ENCODE assay signal across 8 cellular contexts in genomic region chr1:16167331-16168143, GRCh38. TPM values are rescaled to one million over a fixed set of nuclear protein-coding genes. Genes with fewer than 3 reads are reported as not detected.
A peak's percentile ranks its signal among the peaks of the same experiment; 100 is the strongest.
DNase-seq lines count a peak whose midpoint lies in the region; ATAC-seq, FAIRE-seq and TF ChIP-seq lines count a peak whose summit lies in the region.

No MANE protein-coding gene starts in this region.

- H3K27me3 ChIP-seq in H9 (ENCODE audit: insufficient read depth, low read length) (no peaks in the 10 kb centered on the region), GM12878 (replicated peaks in 1 of 2; ENCODE audit: control insufficient read depth in 2 of 2, insufficient read depth in 2 of 2, low read length in 1 of 2) (no peaks in the 10 kb centered on the region; a peak in 1 of 4 replicates), keratinocyte (ENCODE audit: control insufficient read depth, extremely low read depth, insufficient read depth, low read length) (no peaks in the 10 kb centered on the region)

- no peak overlapping the region for H4K91ac ChIP-seq in H9 (ENCODE audit: insufficient read length, low read depth, low read length)

- H3K79me2 ChIP-seq in H9 (ENCODE audit: insufficient read depth, low read length): no peaks in the 10 kb centered on the region
- no peaks in the 10 kb centered on the region for H3K79me2 ChIP-seq in GM12878 (ENCODE audit: control insufficient read depth, insufficient read depth, low read length)
- no peaks in the 10 kb centered on the region for H3K79me2 ChIP-seq in keratinocyte (ENCODE audit: control insufficient read depth, insufficient read depth, low read length)

- H3K9me1 ChIP-seq in keratinocyte (ENCODE audit: control insufficient read depth, extremely low read depth, insufficient read depth, low read length): no peaks in the 10 kb centered on the region

- no peaks in the 10 kb centered on the region for H3K9me3 Mint-ChIP-seq in H9

- H2BK20ac ChIP-seq in H9 (ENCODE audit: low read depth, low read length, poor library complexity, severe bottlenecking): no peak overlapping the region

- H3K9me3 ChIP-seq in H9 (ENCODE audit: control insufficient read depth, low read depth, low read length) (no peaks in the 10 kb centered on the region), GM12878 (replicated peaks; ENCODE audit: control insufficient read depth, insufficient read depth, low read length) (no peaks in the 10 kb centered on the region), keratinocyte (ENCODE audit: control insufficient read depth, low read depth, low read length) (no peaks in the 10 kb centered on the region)

- peak overlapping the region; percentile 93 for H3K14ac ChIP-seq in H9 (ENCODE audit: insufficient read depth, low read length)

- peak overlapping the region; percentile 96 for H2BK120ac ChIP-seq in H9 (ENCODE audit: low read depth, low read length, poor library complexity, severe bottlenecking)

- no peak overlapping the region for H2AK5ac ChIP-seq in H9 (ENCODE audit: insufficient read length, low read length)

- peak overlapping the region; percentile 53 for H2BK12ac ChIP-seq in H9 (ENCODE audit: insufficient read length, low read depth, low read length)

- CTCF ChIA-PET in GM12878 (lab: Yijun Ruan, JAX): interaction anchor here (1.3 to 1.9 kb wide), 2 partner anchors 19 to 85 kb away, joined by 4 to 7 read pairs; no protein-coding TSS in a partner anchor

- no peak for TF ChIP-seq CTCF in H9 (conservative IDR thresholded peaks at IDR 0.05)
- TF ChIP-seq CTCF in GM12878 (IDR thresholded peaks at IDR 0.05 in 2 of 3, conservative IDR thresholded peaks at IDR 0.05 in 1 of 3; ENCODE audit: control insufficient read depth in 2 of 3, extremely low read depth in 1 of 3, insufficient read depth in 1 of 3, low read depth in 3 of 3, low read length in 3 of 3): no peak
- no peak for TF ChIP-seq CTCF in keratinocyte (optimal IDR thresholded peaks at IDR 0.05 in 1 of 3, IDR thresholded peaks at IDR 0.05 in 1 of 3, conservative IDR thresholded peaks at IDR 0.05 in 1 of 3; ENCODE audit: extremely low read depth in 1 of 3, insufficient read depth in 2 of 3, low read length in 3 of 3)

- POLR2A ChIA-PET in GM12878 (lab: Charles Lee): no interaction called here

- H3K4ac ChIP-seq in H9 (ENCODE audit: low read depth, low read length): no peak overlapping the region

- no CpG with 5 or more reads among the region's 60 CpGs for WGBS in H9 (ENCODE audit: extremely low coverage, insufficient read length, low lambda C conversion rate)
- 11% methylated on average over 36 of the region's 60 CpGs for WGBS in GM12878 (ENCODE audit: insufficient coverage, insufficient replicate concordance, low lambda C conversion rate, missing lambda C conversion rate)

- no peaks in the 10 kb centered on the region for H3K79me1 ChIP-seq in H9 (ENCODE audit: insufficient read depth, low read depth, low read length, poor library complexity, severe bottlenecking)

- SMC1A ChIA-PET in GM12878 (lab: Charles Lee; ENCODE audit: uncharacterized antibody, unreplicated experiment): interaction anchor here (0.8 kb wide), 1 partner anchor 88 kb away, joined by 3 read pairs; no protein-coding TSS in a partner anchor

- H4K20me1 ChIP-seq in H9 (ENCODE audit: control insufficient read depth, insufficient read depth, insufficient read length) (no peaks in the 10 kb centered on the region), GM12878 (ENCODE audit: control insufficient read depth, insufficient read depth) (no peaks in the 10 kb centered on the region), keratinocyte (ENCODE audit: control insufficient read depth, extremely low read depth, insufficient read depth, low read length) (no peaks in the 10 kb centered on the region)

- TF ChIP-seq POLR2A in GM12878 (IDR thresholded peaks at IDR 0.05; ENCODE audit: low read depth, low read length): no peak

- H3K27ac ChIP-seq in H9 (ENCODE audit: insufficient read length, low read depth, low read length) (no peak overlapping the region), GM12878 (ENCODE audit: control insufficient read depth, insufficient read depth) (no peak overlapping the region), keratinocyte (ENCODE audit: control insufficient read depth, insufficient read depth, low read length) (peak overlapping the region; percentile 40)

- in situ Hi-C loops in ACHN (cut with HindIII; ENCODE audit: low pct_ligation_motif_present, low pct_unique_long_range_greater_than_20kb, low sequenced_read_pairs) (no loop called here), GM12878 (cut with MboI) (no loop called here)

- H3K4me3 Mint-ChIP-seq in H9: peak overlapping the region; percentile 64 to 79

- no peak for FAIRE-seq in GM12878 (lab: Jason Lieb, UNC)
- FAIRE-seq in keratinocyte (lab: Jason Lieb, UNC): no peak

- H3K36me3 Mint-ChIP-seq in H9 (ENCODE audit: insufficient read depth in 1 of 3, low read depth in 3 of 3): no peaks in the 10 kb centered on the region

- TF ChIP-seq RAD21 in GM12878 (IDR thresholded peaks at IDR 0.05; ENCODE audit: insufficient read depth, low read depth, low read length): no peak

- H2AFZ ChIP-seq in H9 (ENCODE audit: low read length) (no peak overlapping the region), GM12878 (ENCODE audit: control insufficient read depth, low read depth, low read length) (peak overlapping the region; percentile 66), keratinocyte (ENCODE audit: control insufficient read depth, low read length) (peak overlapping the region; percentile 26)

- H3K4me3 ChIP-seq in GM12878 (peak overlapping the region; percentile 57; the same call in 1 of the 2 replicates), keratinocyte (ENCODE audit: control insufficient read depth in 2 of 3, extremely low read depth in 1 of 3, insufficient read depth in 2 of 3, low read depth in 1 of 3, low read length in 3 of 3) (peak overlapping the region; percentile 34 to 53 (median 49))

- dilution Hi-C loops in keratinocyte (cut with MboI; ENCODE audit: extremely low pct_ligation_motif_present, low sequenced_read_pairs): no loop called here

- H3K9ac ChIP-seq in H9 (ENCODE audit: extremely low read depth, insufficient read length, low read length) (peak overlapping the region; percentile 60), GM12878 (ENCODE audit: control insufficient read depth, insufficient read depth, low read length) (no peak overlapping the region; the same call in 1 of the 2 replicates), keratinocyte (ENCODE audit: control insufficient read depth, extremely low read depth, insufficient read depth, low read length) (peak overlapping the region; percentile 63)

- TF ChIP-seq EP300 in GM12878 (IDR thresholded peaks at IDR 0.05; ENCODE audit: borderline replicate concordance in 1 of 2, control insufficient read depth in 1 of 2, low read depth in 2 of 2, low read length in 2 of 2): no peak

- H3K18ac ChIP-seq in H9 (ENCODE audit: insufficient read length, low read depth, low read length): peak overlapping the region; percentile 93

- no peak overlapping the region for H3T11ph ChIP-seq in H9 (ENCODE audit: low read length)

- DNase-seq in ACHN (peak; percentile 64), H9 (peak; percentile 91), T-helper 2 cell (peak; percentile 25 to 74 (median 47)), GM12878 (ENCODE audit: low read depth, low spot score) (no peak), keratinocyte (ENCODE audit: low read depth, low spot score) (no peak), D341Med (ENCODE audit: low spot score) (no peak)
- peak; percentile 33 to 53 (median 37) for DNase-seq in stimulated activated CD4-positive, alpha-beta T cell treated with anti-CD3 and anti-CD28 coated beads, TNF-alpha, amount 100 ng/mL, for 24 hours (ENCODE audit: low read depth in 3 of 3)

- H3K56ac ChIP-seq in H9 (ENCODE audit: insufficient read length, low read depth, low read length): no peak overlapping the region

- H3K4me2 ChIP-seq in H9 (ENCODE audit: insufficient read depth, insufficient read length, low read length) (peak overlapping the region; percentile 54), GM12878 (ENCODE audit: control insufficient read depth, insufficient read depth) (peak overlapping the region; percentile 82), keratinocyte (ENCODE audit: control insufficient read depth, extremely low read depth, insufficient read depth, low read depth, low read length) (peak overlapping the region; percentile 73)

- intact Hi-C loops in GM12878 (cut with micrococcal nuclease; ENCODE audit: unreplicated experiment): no loop called here

- H4K8ac ChIP-seq in H9 (replicated peaks; ENCODE audit: insufficient read length, low read depth, low read length): no peak overlapping the region

- no peak overlapping the region for H4K5ac ChIP-seq in H9 (ENCODE audit: insufficient read length, low read depth, low read length)

- H3K23me2 ChIP-seq in H9 (ENCODE audit: insufficient read length, low read depth, low read length, poor library complexity, severe bottlenecking): no peaks in the 10 kb centered on the region

- ATAC-seq in GM12878: peak; percentile 96
- ATAC-seq in GM18861 (IDR thresholded peaks at IDR 0.05; ENCODE audit: unreplicated experiment): no peak

- no peaks in the 10 kb centered on the region for H3K27me3 Mint-ChIP-seq in H9 (ENCODE audit: low read depth)

- H3K4me1 Mint-ChIP-seq in H9: peaks cover 38 to 53% of the 10 kb centered on the region in 2 experiments

- H3K36me3 ChIP-seq in GM12878 (ENCODE audit: control insufficient read depth in 2 of 2, insufficient read depth in 2 of 2, low read length in 1 of 2) (no peaks in the 10 kb centered on the region), keratinocyte (ENCODE audit: control insufficient read depth in 2 of 2, extremely low read depth in 1 of 2, insufficient read depth in 2 of 2, low read length in 2 of 2) (no peaks in the 10 kb centered on the region)

- H2BK5ac ChIP-seq in H9 (ENCODE audit: insufficient read length, low read length): no peak overlapping the region

- RAD21 ChIA-PET in GM12878 (lab: Charles Lee; ENCODE audit: unreplicated experiment): interaction anchor here (1.0 kb wide), 1 partner anchor 85 kb away, joined by 3 read pairs; no protein-coding TSS in a partner anchor

- H3K27ac Mint-ChIP-seq in H9: peak overlapping the region; percentile 11 to 89 (median 76); a peak in 2 of 7 replicates

- H3K4me1 ChIP-seq in H9 (ENCODE audit: insufficient read depth, low read length) (peaks cover 11% of the 10 kb centered on the region), GM12878 (ENCODE audit: control insufficient read depth, insufficient read depth, low read length) (no peaks in the 10 kb centered on the region; the same call in 1 of the 2 replicates), keratinocyte (ENCODE audit: control insufficient read depth, extremely low read depth, insufficient read depth, low read length) (peaks cover 27% of the 10 kb centered on the region)

- no TSS peak for BruUV-seq in GM12878 (replicated peaks; lab: Mats Ljungman, UMichigan)

- no peak overlapping the region for H2BK15ac ChIP-seq in H9 (ENCODE audit: low read depth, low read length)

- no peak overlapping the region for H3K23ac ChIP-seq in H9 (ENCODE audit: insufficient read length, low read depth, low read length)

RNA-seq across cellular contexts. Expression of gene EPHA2, which starts 11.7 kb away (rescaled TPM):
- total RNA-seq in H9 (2021) (32.8 and 33.1 TPM in 2 replicates), GM12878 (2014; rRNA removed) (0.16 and 0.28 TPM in 2 replicates), GM12878 (2014; rRNA removed; fragmentation: Illumina TruSeq; extraction: Trizol) (0.05 and 0.09 TPM in 2 replicates), GM12878 (2021) (0.32 and 0.51 TPM in 2 replicates)
- not detected in 2 replicates for total RNA-seq in GM12878 (2013; cell fraction: nucleolus; rRNA removed)
- polyA plus RNA-seq in GM12878 (2011; ENCODE audit: low read depth): 0.10 TPM
- polyA plus RNA-seq in GM12878 (2011; rRNA removed) (0.06 and 0.27 TPM in 2 replicates), GM12878 (2014; fragmentation: Illumina TruSeq; extraction: Trizol) (0.12 and 0.24 TPM in 2 replicates), GM12878 (2014; fragmentation: Nextera tagmentation; extraction: Ambion mirVana) (not detected), GM12878 (2014; rRNA removed) (0.04 and 0.16 TPM in 2 replicates), GM12878 (2016; fragmentation: Nextera tagmentation; extraction: Ambion mirVana) (under 1 TPM; 0.19 to 0.37 TPM), keratinocyte (55.6 to 70.9 TPM (median 60.3 TPM) in 3 replicates)
- 0.10 and 0.13 TPM in 2 replicates for polyA plus RNA-seq in GM12878 (2011; cell fraction: cytosol; rRNA removed)
- 0.19 and 0.29 TPM in 2 replicates for polyA plus RNA-seq in GM12878 (2011; cell fraction: nucleus; rRNA removed)
- 0.20 and 0.22 TPM in 2 replicates for polyA plus RNA-seq in GM12878 (2012)
- 0.29 and 1.4 TPM in 2 replicates for polyA minus RNA-seq in GM12878 (2011; rRNA and poly(A)+ RNA removed)
- 2.1 and 3.4 TPM in 2 replicates for polyA minus RNA-seq in GM12878 (2011; cell fraction: cytosol; rRNA and poly(A)+ RNA removed)
- 0.60 and 1.2 TPM in 2 replicates for polyA minus RNA-seq in GM12878 (2011; cell fraction: nucleus; rRNA and poly(A)+ RNA removed)
- polyA plus RNA-seq in keratinocyte (2011; ENCODE audit: low read depth): 31.9 TPM
- polyA plus RNA-seq in keratinocyte (2011; cell fraction: cytosol; rRNA removed): 36.6 and 49.9 TPM in 2 replicates
- polyA plus RNA-seq in keratinocyte (2011; cell fraction: nucleus; rRNA removed): 176 and 195 TPM in 2 replicates
- polyA plus RNA-seq in keratinocyte (2012; ENCODE audit: low replicate concordance): 64.4 and 71.6 TPM in 2 replicates
- 113 to 223 TPM (median 129 TPM) in 3 replicates for polyA minus RNA-seq in keratinocyte
- polyA minus RNA-seq in keratinocyte (2011; cell fraction: cytosol; rRNA and poly(A)+ RNA removed): 152 TPM
- polyA minus RNA-seq in keratinocyte (2011; cell fraction: nucleus; rRNA and poly(A)+ RNA removed): 153 and 207 TPM in 2 replicates

RNA-seq across cellular contexts. Expression of gene ARHGEF19, which starts 44.9 kb away (rescaled TPM):
- total RNA-seq in H9 (2021): 18.5 and 21.1 TPM in 2 replicates
- total RNA-seq in GM12878 (2013; cell fraction: nucleolus; rRNA removed): 2.6 and 8.4 TPM in 2 replicates
- 0.49 and 0.56 TPM in 2 replicates for total RNA-seq in GM12878 (2014; rRNA removed)
- total RNA-seq in GM12878 (2014; rRNA removed; fragmentation: Illumina TruSeq; extraction: Trizol): 0.40 and 0.60 TPM in 2 replicates
- total RNA-seq in GM12878 (2021): 2.0 and 2.5 TPM in 2 replicates
- polyA plus RNA-seq in GM12878 (2011; ENCODE audit: low read depth): 1.9 TPM
- 1.2 and 1.6 TPM in 2 replicates for polyA plus RNA-seq in GM12878 (2011; rRNA removed)
- polyA plus RNA-seq in GM12878 (2011; cell fraction: cytosol; rRNA removed): 2.6 and 2.9 TPM in 2 replicates
- polyA plus RNA-seq in GM12878 (2011; cell fraction: nucleus; rRNA removed): 9.1 and 9.5 TPM in 2 replicates
- 2.4 and 4.4 TPM in 2 replicates for polyA plus RNA-seq in GM12878 (2012)
- polyA plus RNA-seq in GM12878 (2014; fragmentation: Illumina TruSeq; extraction: Trizol): 0.22 and 0.38 TPM in 2 replicates
- polyA plus RNA-seq in GM12878 (2014; fragmentation: Nextera tagmentation; extraction: Ambion mirVana): under 1 TPM in 1 of 2 experiments, not detected in 1; 0.15 TPM
- polyA plus RNA-seq in GM12878 (2014; rRNA removed): 2.2 and 2.9 TPM in 2 replicates
- 1 to 10 TPM in 1 of 2 experiments, under 1 TPM in 1; 0.67 to 1.2 TPM for polyA plus RNA-seq in GM12878 (2016; fragmentation: Nextera tagmentation; extraction: Ambion mirVana)
- 0.51 and 2.5 TPM in 2 replicates for polyA minus RNA-seq in GM12878 (2011; rRNA and poly(A)+ RNA removed)
- 1.7 TPM in 1 of 2 replicates, not detected in the other for polyA minus RNA-seq in GM12878 (2011; cell fraction: cytosol; rRNA and poly(A)+ RNA removed)
- 1.6 and 2.1 TPM in 2 replicates for polyA minus RNA-seq in GM12878 (2011; cell fraction: nucleus; rRNA and poly(A)+ RNA removed)
- 5.0 to 7.1 TPM (median 5.1 TPM) in 3 replicates for polyA plus RNA-seq in keratinocyte
- polyA plus RNA-seq in keratinocyte (2011; ENCODE audit: low read depth): 2.4 TPM
- 2.6 and 4.1 TPM in 2 replicates for polyA plus RNA-seq in keratinocyte (2011; cell fraction: cytosol; rRNA removed)
- polyA plus RNA-seq in keratinocyte (2011; cell fraction: nucleus; rRNA removed): 10.6 and 14.4 TPM in 2 replicates
- polyA plus RNA-seq in keratinocyte (2012; ENCODE audit: low replicate concordance): 2.1 and 5.8 TPM in 2 replicates
- polyA minus RNA-seq in keratinocyte: 4.3 to 8.0 TPM (median 4.6 TPM) in 3 replicates
- 4.4 TPM for polyA minus RNA-seq in keratinocyte (2011; cell fraction: cytosol; rRNA and poly(A)+ RNA removed)
- 3.0 and 4.4 TPM in 2 replicates for polyA minus RNA-seq in keratinocyte (2011; cell fraction: nucleus; rRNA and poly(A)+ RNA removed)

Comparison
In these comparisons a context has a peak if more than half of its experiments do, and no peak if none do; other contexts are left out.
1. DNase-seq: peak in ACHN (single experiment), H9 (single experiment), T-helper 2 cell (5 of 5) and stimulated activated CD4-positive, alpha-beta T cell treated with anti-CD3 and anti-CD28 coated beads, TNF-alpha, amount 100 ng/mL, for 24 hours (3 of 3); none in GM12878 (single experiment), keratinocyte (single experiment) and D341Med (single experiment).
2. RNA of gene EPHA2, which starts 11.7 kb away (total RNA-seq): 32.8 to 33.1 TPM in H9; 0.05 to 0.51 TPM in GM12878; every median in the first group is over 10 times any median in the second.
3. Peak in every context shown above with its lines, with median percentiles within 50 percentile points of each other: H3K4me2 ChIP-seq.